In the genomic region with DNA sequence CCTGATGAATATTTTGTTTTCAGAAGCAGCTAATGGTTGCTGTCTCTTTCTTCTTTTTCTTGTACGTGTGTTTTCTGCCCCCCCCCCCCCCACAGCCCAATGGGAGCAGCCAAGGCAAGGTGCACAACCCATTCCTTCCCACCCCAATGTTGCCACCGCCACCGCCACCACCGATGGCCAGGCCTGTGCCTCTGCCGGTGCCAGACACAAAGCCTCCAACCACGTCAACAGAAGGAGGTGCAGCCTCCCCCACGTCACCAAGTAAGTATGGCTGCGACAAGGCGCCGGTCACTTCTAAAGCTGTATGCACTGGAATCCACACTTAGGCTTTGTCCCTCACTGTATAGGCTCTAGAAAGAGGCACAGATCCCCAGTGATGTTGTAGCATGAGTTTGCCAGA, we compare ENCODE assay signal across 28 cellular contexts.
DNase-seq lines count a peak whose midpoint lies in the region; ATAC-seq, FAIRE-seq and TF ChIP-seq lines count a peak whose summit lies in the region.
"Had no signal": no experiment of that assay in that cellular context is flagged by ENCODE, and none has a peak within 500 bp of the region (broad histone marks: within the 10 kb centered on the region; RNA-seq: fewer than 3 reads in every experiment).

No MANE protein-coding gene starts in this region.

- CTCF ChIA-PET in HepG2 (lab: Yijun Ruan, JAX; ENCODE audit: low intra/inter-chr PET ratio, low total read pairs), result no interaction called here
- CTCF ChIA-PET in IMR-90 (lab: Yijun Ruan, JAX), result no interaction called here

- no peak for TF ChIP-seq RAD21 in HepG2 (CRISPR knock-in tag; IDR thresholded peaks at IDR 0.05)
- TF ChIP-seq RAD21 in IMR-90 (IDR thresholded peaks at IDR 0.05; ENCODE audit: low read length), result no peak

- H3K36me3 Mint-ChIP-seq in mesothelial cell of epicardium, result peaks cover 44% of the 10 kb centered on the region

- H3K9me3 ChIP-seq in HepG2 (ENCODE audit: low read length) (no peaks in the 10 kb centered on the region), right lobe of liver (no peaks in the 10 kb centered on the region), IMR-90 (ENCODE audit: control insufficient read depth, insufficient read depth, low read length) (no peaks in the 10 kb centered on the region)
- H3K9me3 ChIP-seq: BE2C, BLaER1 had no signal

- peaks cover 37 to 83% of the 10 kb centered on the region in 2 experiments for H3K36me3 ChIP-seq in HepG2 (replicated peaks in 1 of 2; ENCODE audit: control insufficient read depth in 1 of 2, insufficient read depth in 2 of 2, low read length in 2 of 2)
- H3K36me3 ChIP-seq in right lobe of liver, result peaks cover 0 to 49% (median 15%) of the 10 kb centered on the region in 4 donors
- no peaks in the 10 kb centered on the region; the same call in 1 of the 2 replicates for H3K36me3 ChIP-seq in IMR-90 (ENCODE audit: control insufficient read depth, insufficient read depth, low read length)
- H3K36me3 ChIP-seq: BE2C, BLaER1 had no signal

- H4K91ac ChIP-seq in IMR-90 (ENCODE audit: insufficient read depth, low read depth, low read length), result no peak overlapping the region

- H3K4me3 ChIP-seq in HepG2 (replicated peaks in 1 of 3; ENCODE audit: insufficient read depth in 1 of 3, low read depth in 2 of 3, low read length in 3 of 3) (no peak overlapping the region), right lobe of liver (no peak overlapping the region), IMR-90 (ENCODE audit: insufficient read depth, low read depth, low read length) (no peak overlapping the region)
- H3K4me3 ChIP-seq: BLaER1, GM12878 had no signal

- H3K79me2 ChIP-seq in HepG2 (ENCODE audit: insufficient read depth, low read length), result no peaks in the 10 kb centered on the region

- H3K14ac ChIP-seq in IMR-90 (replicated peaks; ENCODE audit: low read depth, low read length), result no peak overlapping the region

- H4K5ac ChIP-seq in IMR-90 (ENCODE audit: low read depth, low read length), result no peak overlapping the region

- DNase-seq in HepG2 (ENCODE audit: low spot score), result no peak
- no peak for DNase-seq in right lobe of liver
- DNase-seq in IMR-90, result no peak
- DNase-seq in mesothelial cell of epicardium (ENCODE audit: low spot score in 2 of 2, unreplicated experiment in 2 of 2), result no peak
- DNase-seq in stimulated activated naive CD8-positive, alpha-beta T cell treated with anti-CD3 and anti-CD28 coated beads, Interleukin-15, amount 100 ng/mL, for 72 hours, result no peak
- DNase-seq in amygdala (lab: John Stamatoyannopoulos, UW), result no peak
- no peak for DNase-seq in T1000 (lab: John Stamatoyannopoulos, UW)
- DNase-seq: 8988T; ACHN; BE2C; C1 segment of cervical spinal cord; CD4-positive, alpha-beta memory T cell; CD4-positive, CD25-positive, alpha-beta regulatory T cell; CD8-positive, alpha-beta memory T cell; COR-L47; DMS 273 treated with DMSO at 0.1 percent for 48 hours; DMS153; DMS53; DMS79; DND-41; EL; GDM1 had no signal

- H3K4ac ChIP-seq in IMR-90 (ENCODE audit: low read depth, low read length), result no peak overlapping the region

- no peak overlapping the region for H2BK5ac ChIP-seq in IMR-90 (ENCODE audit: low read depth, low read length, poor library complexity, severe bottlenecking)

- no peaks in the 10 kb centered on the region for H3K27me3 Mint-ChIP-seq in mesothelial cell of epicardium (ENCODE audit: low read depth)
- no peaks in the 10 kb centered on the region for H3K27me3 Mint-ChIP-seq in stimulated activated naive CD8-positive, alpha-beta T cell treated with anti-CD3 and anti-CD28 coated beads, Interleukin-15, amount 100 ng/mL, for 72 hours
- H3K27me3 Mint-ChIP-seq: CD4-positive, alpha-beta memory T cell; CD4-positive, CD25-positive, alpha-beta regulatory T cell; CD8-positive, alpha-beta memory T cell had no signal

- POLR2A ChIA-PET in HepG2 (lab: Yijun Ruan, JAX), result no interaction called here
- POLR2A ChIA-PET in IMR-90 (lab: Charles Lee; ENCODE audit: unreplicated experiment), result no interaction called here

- no peak overlapping the region for H2AFZ ChIP-seq in HepG2 (ENCODE audit: low read length)
- H2AFZ ChIP-seq in IMR-90 (replicated peaks; ENCODE audit: low read length, poor library complexity), result peak overlapping the region; percentile 15

- no peaks in the 10 kb centered on the region for H3K79me1 ChIP-seq in IMR-90 (ENCODE audit: low read depth in 1 of 2, low read length in 2 of 2)

- H3K4me3 Mint-ChIP-seq in mesothelial cell of epicardium, result no peak overlapping the region
- no peak overlapping the region for H3K4me3 Mint-ChIP-seq in stimulated activated naive CD8-positive, alpha-beta T cell treated with anti-CD3 and anti-CD28 coated beads, Interleukin-15, amount 100 ng/mL, for 72 hours
- H3K4me3 Mint-ChIP-seq: CD14-positive monocyte; CD4-positive, alpha-beta memory T cell; CD4-positive, CD25-positive, alpha-beta regulatory T cell; CD8-positive, alpha-beta memory T cell had no signal

- intact Hi-C loops in HepG2 (cut with micrococcal nuclease; ENCODE audit: unreplicated experiment) (no loop called here), right lobe of liver (cut with DNase I) (no loop called here), IMR-90 (cut with micrococcal nuclease) (no loop called here)

- H3K9ac ChIP-seq in HepG2 (ENCODE audit: insufficient read depth, low read depth, low read length) (no peak overlapping the region), IMR-90 (ENCODE audit: low read depth, low read length) (no peak overlapping the region)
- H3K9ac ChIP-seq: BLaER1 had no signal

- WGBS in HepG2 (ENCODE audit: low lambda C conversion rate), result 99% methylated on average over 10 of the region's 10 CpGs
- 96% methylated on average over 8 of the region's 10 CpGs for WGBS in right lobe of liver (ENCODE audit: insufficient coverage, low coverage, low lambda C conversion rate, missing lambda C conversion rate)
- 96% methylated on average over 4 of the region's 10 CpGs; no CpG with 5 or more reads in 1 of the 2 experiments for WGBS in IMR-90 (ENCODE audit: extremely low coverage in 2 of 2, insufficient read length in 1 of 2), 2 experiments

- no peaks in the 10 kb centered on the region for H3K9me3 Mint-ChIP-seq in mesothelial cell of epicardium
- H3K9me3 Mint-ChIP-seq in stimulated activated naive CD8-positive, alpha-beta T cell treated with anti-CD3 and anti-CD28 coated beads, Interleukin-15, amount 100 ng/mL, for 72 hours, result no peaks in the 10 kb centered on the region
- H3K9me3 Mint-ChIP-seq: CD4-positive, alpha-beta memory T cell; CD8-positive, alpha-beta memory T cell had no signal

- no peak for TF ChIP-seq POLR2A in HepG2 (IDR thresholded peaks at IDR 0.05; ENCODE audit: insufficient read depth in 1 of 2, low read depth in 2 of 2, low read length in 2 of 2)
- TF ChIP-seq POLR2A in right lobe of liver (IDR thresholded peaks at IDR 0.05), result no peak
- TF ChIP-seq POLR2A in IMR-90 (IDR thresholded peaks at IDR 0.05; ENCODE audit: low read depth, low read length), result no peak

- no peak overlapping the region for H3K56ac ChIP-seq in IMR-90 (ENCODE audit: extremely low read depth, insufficient read depth, low read length)

- FAIRE-seq in HepG2 (lab: Jason Lieb, UNC), result no peak
- FAIRE-seq: GM12878, GM12892, GM18507, GM19239 had no signal

- H3K27me3 ChIP-seq in HepG2 (ENCODE audit: control insufficient read depth in 1 of 2, insufficient read depth in 2 of 2, low read length in 2 of 2) (no peaks in the 10 kb centered on the region), right lobe of liver (no peaks in the 10 kb centered on the region), IMR-90 (ENCODE audit: control insufficient read depth, insufficient read depth, low read length) (no peaks in the 10 kb centered on the region)
- H3K27me3 ChIP-seq: BE2C, BLaER1 had no signal

- H4K8ac ChIP-seq in IMR-90 (ENCODE audit: low read depth in 2 of 2, low read length in 2 of 2), result no peak overlapping the region

- TF ChIP-seq EP300 in HepG2 (IDR thresholded peaks at IDR 0.05; ENCODE audit: low read depth in 2 of 2, low read length in 2 of 2) (no peak), HepG2 (CRISPR knock-in tag; IDR thresholded peaks at IDR 0.05; ENCODE audit: borderline replicate concordance) (no peak)

- H3K27ac ChIP-seq in HepG2 (ENCODE audit: extremely low read length, insufficient read depth, low read length) (no peak overlapping the region), right lobe of liver (no peak overlapping the region), IMR-90 (ENCODE audit: insufficient read depth, low read length) (no peak overlapping the region)
- H3K27ac ChIP-seq: BLaER1 had no signal

- BruUV-seq in HepG2 (replicated peaks; lab: Mats Ljungman, UMichigan) (no TSS peak), IMR-90 (replicated peaks; lab: Mats Ljungman, UMichigan) (no TSS peak)

- no peak overlapping the region for H2AK5ac ChIP-seq in IMR-90 (ENCODE audit: low read depth, low read length)

- H3K4me2 ChIP-seq in HepG2 (ENCODE audit: low read depth, low read length) (no peak overlapping the region), IMR-90 (ENCODE audit: low read depth, low read length) (no peak overlapping the region)
- H3K4me2 ChIP-seq: BLaER1 had no signal

- peak overlapping the region; percentile 85 for H3K27ac Mint-ChIP-seq in mesothelial cell of epicardium
- no peak overlapping the region for H3K27ac Mint-ChIP-seq in stimulated activated naive CD8-positive, alpha-beta T cell treated with anti-CD3 and anti-CD28 coated beads, Interleukin-15, amount 100 ng/mL, for 72 hours
- H3K27ac Mint-ChIP-seq: CD4-positive, alpha-beta memory T cell; CD4-positive, CD25-positive, alpha-beta regulatory T cell; CD8-positive, alpha-beta memory T cell had no signal

- no peaks in the 10 kb centered on the region for H3K4me1 ChIP-seq in HepG2 (ENCODE audit: insufficient read depth, low read length)
- H3K4me1 ChIP-seq in right lobe of liver, result no peaks in the 10 kb centered on the region
- H3K4me1 ChIP-seq in IMR-90 (ENCODE audit: control insufficient read depth, insufficient read depth, low read length), result no peaks in the 10 kb centered on the region
- H3K4me1 ChIP-seq: BE2C, BLaER1 had no signal

- TF ChIP-seq CTCF in HepG2 (CRISPR knock-in tag; IDR thresholded peaks at IDR 0.05) (no peak), right lobe of liver (IDR thresholded peaks at IDR 0.05) (no peak), IMR-90 (conservative IDR thresholded peaks at IDR 0.05; ENCODE audit: low read depth, low read length) (no peak), mesothelial cell of epicardium (IDR thresholded peaks at IDR 0.05; ENCODE audit: unreplicated experiment) (no peak)

- H3K23ac ChIP-seq in IMR-90 (ENCODE audit: low read depth, low read length), result no peak overlapping the region

- H2BK120ac ChIP-seq in IMR-90 (ENCODE audit: low read depth, low read length), result no peak overlapping the region

- no peak overlapping the region for H2AK9ac ChIP-seq in IMR-90 (replicated peaks; ENCODE audit: low read depth, low read length, poor library complexity)

- peaks cover 40% of the 10 kb centered on the region for H3K4me1 Mint-ChIP-seq in mesothelial cell of epicardium
- peaks cover 5% of the 10 kb centered on the region for H3K4me1 Mint-ChIP-seq in stimulated activated naive CD8-positive, alpha-beta T cell treated with anti-CD3 and anti-CD28 coated beads, Interleukin-15, amount 100 ng/mL, for 72 hours
- H3K4me1 Mint-ChIP-seq: CD4-positive, alpha-beta memory T cell; CD4-positive, CD25-positive, alpha-beta regulatory T cell; CD8-positive, alpha-beta memory T cell had no signal

- no peaks in the 10 kb centered on the region for H4K20me1 ChIP-seq in HepG2 (ENCODE audit: insufficient read depth, low read length)
- no peaks in the 10 kb centered on the region for H4K20me1 ChIP-seq in IMR-90 (ENCODE audit: insufficient read depth, low read length)
- H4K20me1 ChIP-seq: BLaER1 had no signal

- H2BK20ac ChIP-seq in IMR-90 (ENCODE audit: low read depth, low read length), result no peak overlapping the region

- H3K9me1 ChIP-seq in IMR-90 (ENCODE audit: insufficient read depth, low read length), result no peaks in the 10 kb centered on the region; the same call in 1 of the 2 replicates

- no peak overlapping the region for H2BK15ac ChIP-seq in IMR-90 (ENCODE audit: low read depth, low read length)

- dilution Hi-C loops in IMR-90 (cut with HindIII; ENCODE audit: low sequenced_read_pairs, unreplicated experiment), result no loop called here

- ATAC-seq in HepG2, result no peak
- ATAC-seq in right lobe of liver, result no peak
- no peak for ATAC-seq in IMR-90 (ENCODE audit: low read depth)
- ATAC-seq in stimulated activated naive CD8-positive, alpha-beta T cell treated with anti-CD3 and anti-CD28 coated beads, Interleukin-15, amount 100 ng/mL, for 72 hours, result no peak
- ATAC-seq: GM12878 had no signal

- in situ Hi-C loops in HepG2 (cut with HindIII; ENCODE audit: extremely low pct_ligation_motif_present, low pct_unique_long_range_greater_than_20kb) (no loop called here), IMR-90 (cut with MboI; ENCODE audit: low sequenced_read_pairs) (no loop called here)

- no peak overlapping the region for H3K18ac ChIP-seq in IMR-90 (ENCODE audit: low read depth, low read length)
